ENCODE assay signal across 19 cellular contexts in the genomic region with DNA sequence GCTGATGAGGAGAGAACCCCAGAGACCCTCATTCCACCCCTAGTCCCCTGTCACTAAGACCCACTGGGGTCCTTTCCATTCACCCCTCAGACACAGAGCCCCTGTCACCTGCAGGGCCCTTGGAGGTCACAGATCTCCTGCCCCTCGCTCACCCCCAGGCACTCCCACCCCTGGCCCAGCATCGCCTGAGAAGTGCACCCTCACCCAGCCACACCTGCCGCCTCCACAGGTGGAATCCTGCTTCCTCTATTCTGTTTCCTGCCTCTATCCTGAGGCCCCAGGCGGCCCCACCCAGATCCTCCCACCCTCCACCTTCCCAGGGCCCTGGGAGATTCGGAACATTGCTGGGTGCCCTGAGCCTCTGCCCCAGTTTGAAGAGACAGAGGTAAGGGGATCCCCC. TPM values are rescaled to one million over a fixed set of nuclear protein-coding genes. Genes with fewer than 3 reads are reported as not detected.
DNase-seq lines count a peak whose midpoint lies in the region; TF ChIP-seq lines count a peak whose summit lies in the region.
"Had no signal": no experiment of that assay in that cellular context is flagged by ENCODE, and none has a peak within 500 bp of the region (broad histone marks: within the 10 kb centered on the region; RNA-seq: fewer than 3 reads in every experiment).

No MANE protein-coding gene starts in this region.

- H3K27ac Mint-ChIP-seq in endodermal cell (peak overlapping the region; percentile 26), neural progenitor cell (peak overlapping the region; percentile 57)
- no peak overlapping the region for H3K27ac Mint-ChIP-seq in activated T-helper 2 cell treated with anti-CD3 and anti-CD28 coated beads, Interferon-gamma antibody, Interleukin-2, Interleukin-4, amounts not matched to agents 10 μg/mL and 5 μg/mL and 100 μg/mL, durations not matched to agents 14 hours and 24 hours and 36 hours
- H3K27ac Mint-ChIP-seq: CD4-positive, alpha-beta memory T cell; GM23338 had no signal

- H2BK120ac ChIP-seq in neuronal stem cell (ENCODE audit: low read depth, low read length), result no peak overlapping the region

- peaks cover 10% of the 10 kb centered on the region for H3K4me1 Mint-ChIP-seq in endodermal cell
- peaks cover 11% of the 10 kb centered on the region for H3K4me1 Mint-ChIP-seq in neural progenitor cell
- H3K4me1 Mint-ChIP-seq in activated T-helper 2 cell treated with anti-CD3 and anti-CD28 coated beads, Interferon-gamma antibody, Interleukin-2, Interleukin-4, amounts not matched to agents 10 μg/mL and 5 μg/mL and 100 μg/mL, durations not matched to agents 14 hours and 24 hours and 36 hours (ENCODE audit: low read depth), result no peaks in the 10 kb centered on the region
- H3K4me1 Mint-ChIP-seq: CD4-positive, alpha-beta memory T cell had no signal

- BruUV-seq in PC-9 (replicated peaks; lab: Mats Ljungman, UMichigan), result no TSS peak

- no peaks in the 10 kb centered on the region for H3K36me3 ChIP-seq in endodermal cell (ENCODE audit: control insufficient read depth, insufficient read depth, low read length)
- H3K36me3 ChIP-seq in neural progenitor cell, result no peaks in the 10 kb centered on the region
- no peaks in the 10 kb centered on the region for H3K36me3 ChIP-seq in PC-9 (ENCODE audit: low read depth)
- H3K36me3 ChIP-seq in neuronal stem cell (replicated peaks in 1 of 2; ENCODE audit: control insufficient read depth in 2 of 2, insufficient read depth in 2 of 2, low read length in 2 of 2), result no peaks in the 10 kb centered on the region

- H3K27me3 ChIP-seq in endodermal cell (ENCODE audit: control insufficient read depth, insufficient read depth, low read length, poor library complexity, severe bottlenecking), result no peaks in the 10 kb centered on the region
- no peaks in the 10 kb centered on the region for H3K27me3 ChIP-seq in neural progenitor cell
- H3K27me3 ChIP-seq in PC-9 (ENCODE audit: insufficient read depth, low read depth), result no peaks in the 10 kb centered on the region
- H3K27me3 ChIP-seq in neuronal stem cell (ENCODE audit: control insufficient read depth in 3 of 3, insufficient read depth in 3 of 3, low read depth in 1 of 3, low read length in 3 of 3), result peaks cover 0 to 4% (median 3%) of the 10 kb centered on the region in 3 experiments

- H2BK12ac ChIP-seq in neuronal stem cell (ENCODE audit: low read length), result no peak overlapping the region

- no peaks in the 10 kb centered on the region for H3K9me3 Mint-ChIP-seq in endodermal cell
- no peaks in the 10 kb centered on the region for H3K9me3 Mint-ChIP-seq in neural progenitor cell
- no peaks in the 10 kb centered on the region for H3K9me3 Mint-ChIP-seq in activated T-helper 2 cell treated with anti-CD3 and anti-CD28 coated beads, Interferon-gamma antibody, Interleukin-2, Interleukin-4, amounts not matched to agents 10 μg/mL and 5 μg/mL and 100 μg/mL, durations not matched to agents 14 hours and 24 hours and 36 hours
- H3K9me3 Mint-ChIP-seq: CD4-positive, alpha-beta memory T cell; GM23338; H9 had no signal

- H3K9me3 ChIP-seq in endodermal cell (ENCODE audit: control insufficient read depth, low read length) (no peaks in the 10 kb centered on the region), neural progenitor cell (ENCODE audit: low read depth) (no peaks in the 10 kb centered on the region), PC-9 (ENCODE audit: insufficient read depth, low read depth) (no peaks in the 10 kb centered on the region), neuronal stem cell (replicated peaks in 1 of 2; ENCODE audit: control insufficient read depth in 2 of 2, insufficient read depth in 1 of 2, low read depth in 1 of 2, low read length in 2 of 2) (peaks cover 0 to 3% of the 10 kb centered on the region in 2 donors)
- H3K9me3 ChIP-seq: A549 had no signal

- intact Hi-C loops in activated T-helper 2 cell treated with anti-CD3 and anti-CD28 coated beads, Interferon-gamma antibody, Interleukin-2, Interleukin-4, amounts not matched to agents 10 μg/mL and 5 μg/mL and 100 μg/mL, durations not matched to agents 14 hours and 24 hours and 36 hours (cut with micrococcal nuclease), result no loop called here
- intact Hi-C loops in PC-9 (cut with micrococcal nuclease; ENCODE audit: unreplicated experiment), result no loop called here

- H3K79me1 ChIP-seq in neuronal stem cell (ENCODE audit: low read depth, low read length), result peaks cover 2% of the 10 kb centered on the region

- no peak overlapping the region for H3K14ac ChIP-seq in neuronal stem cell (ENCODE audit: low read length)

- H3K4me1 ChIP-seq in endodermal cell (ENCODE audit: control insufficient read depth, insufficient read depth, low read length), result no peaks in the 10 kb centered on the region
- H3K4me1 ChIP-seq in neural progenitor cell, result no peaks in the 10 kb centered on the region
- H3K4me1 ChIP-seq in PC-9 (replicated peaks; ENCODE audit: insufficient read depth), result no peaks in the 10 kb centered on the region
- H3K4me1 ChIP-seq in neuronal stem cell (ENCODE audit: control insufficient read depth in 2 of 2, insufficient read depth in 1 of 2, low read depth in 1 of 2, low read length in 2 of 2), result peaks cover 0 to 5% of the 10 kb centered on the region in 2 donors
- H3K4me1 ChIP-seq: A549 had no signal

- no peak overlapping the region for H4K91ac ChIP-seq in neuronal stem cell (ENCODE audit: low read depth, low read length, poor library complexity)

- H3K27ac ChIP-seq in RWPE1 (peak overlapping the region; percentile 12), endodermal cell (ENCODE audit: low read depth, low read length) (no peak overlapping the region), neural progenitor cell (no peak overlapping the region), PC-9 (no peak overlapping the region), neuronal stem cell (replicated peaks; ENCODE audit: low read length) (no peak overlapping the region)
- H3K27ac ChIP-seq: A549 had no signal

- DNase-seq in RWPE1 (ENCODE audit: low spot score) (no peak), endodermal cell (no peak), neural progenitor cell (ENCODE audit: low spot score) (no peak), PC-9 (no peak), neuronal stem cell (ENCODE audit: low spot score) (no peak)
- DNase-seq in activated T-helper 2 cell treated with anti-CD3 and anti-CD28 coated beads, Interferon-gamma antibody, Interleukin-2, Interleukin-4, amounts not matched to agents 10 μg/mL and 5 μg/mL and 100 μg/mL, durations not matched to agents 14 hours and 24 hours and 36 hours (ENCODE audit: low spot score), result no peak
- DNase-seq: 8988T; C1 segment of cervical spinal cord; Calu3; CD4-positive, alpha-beta memory T cell; COR-L47; DMS53; DMS79 treated with DMSO at 0.1 percent for 48 hours; GF-D8; H9 had no signal

- CTCF ChIA-PET in RWPE1 (lab: Yijun Ruan, JAX), result interaction anchor here (1.0 kb wide), 1 partner anchor 25 kb away, joined by 3 read pairs; no protein-coding TSS in a partner anchor
- CTCF ChIA-PET in PC-9 (lab: Charles Lee), result no interaction called here

- no peak overlapping the region for H2AK5ac ChIP-seq in neuronal stem cell (ENCODE audit: low read depth, low read length)

- H3K36me3 Mint-ChIP-seq in endodermal cell (ENCODE audit: low read depth), result no peaks in the 10 kb centered on the region
- no peaks in the 10 kb centered on the region for H3K36me3 Mint-ChIP-seq in neural progenitor cell
- no peaks in the 10 kb centered on the region for H3K36me3 Mint-ChIP-seq in activated T-helper 2 cell treated with anti-CD3 and anti-CD28 coated beads, Interferon-gamma antibody, Interleukin-2, Interleukin-4, amounts not matched to agents 10 μg/mL and 5 μg/mL and 100 μg/mL, durations not matched to agents 14 hours and 24 hours and 36 hours (ENCODE audit: low read depth)
- H3K36me3 Mint-ChIP-seq: CD4-positive, alpha-beta memory T cell had no signal

- H3K23ac ChIP-seq in neuronal stem cell (ENCODE audit: low read depth, low read length, poor library complexity), result no peak overlapping the region

- no peaks in the 10 kb centered on the region for H3K79me2 ChIP-seq in neural progenitor cell (ENCODE audit: low read depth)
- H3K79me2 ChIP-seq in PC-9 (ENCODE audit: low read depth), result no peaks in the 10 kb centered on the region

- no peak overlapping the region for H3K4me3 ChIP-seq in endodermal cell (ENCODE audit: low read length)
- H3K4me3 ChIP-seq in neural progenitor cell, result no peak overlapping the region
- no peak overlapping the region for H3K4me3 ChIP-seq in PC-9
- no peak overlapping the region for H3K4me3 ChIP-seq in neuronal stem cell (ENCODE audit: low read length in 2 of 2)
- H3K4me3 ChIP-seq: A549, GM23338 had no signal

- H4K8ac ChIP-seq in neuronal stem cell (ENCODE audit: low read depth, low read length), result no peak overlapping the region

- no peak overlapping the region for H2BK5ac ChIP-seq in neuronal stem cell (ENCODE audit: low read length)

- H2AFZ ChIP-seq in neural progenitor cell (replicated peaks), result no peak overlapping the region
- H2AFZ ChIP-seq in PC-9, result no peak overlapping the region
- no peak overlapping the region for H2AFZ ChIP-seq in neuronal stem cell (ENCODE audit: low read length)
- H2AFZ ChIP-seq: GM23338 had no signal

- no peak overlapping the region for H2BK15ac ChIP-seq in neuronal stem cell (ENCODE audit: low read length)

- POLR2A ChIA-PET in RWPE1 (lab: Yijun Ruan, JAX; ENCODE audit: low non-redundant PET), result no interaction called here
- POLR2A ChIA-PET in PC-9 (lab: Charles Lee; ENCODE audit: unreplicated experiment), result no interaction called here

- 67 to 89% methylated on average over 1 to 5 of the region's 5 CpGs for WGBS in endodermal cell (ENCODE audit: insufficient coverage in 1 of 2, insufficient read length in 1 of 2), 2 experiments
- no CpG with 5 or more reads among the region's 5 CpGs for WGBS in neuronal stem cell (ENCODE audit: extremely low coverage in 2 of 2, insufficient read length in 2 of 2, insufficient replicate concordance in 1 of 2), 2 donors

- H4K20me1 ChIP-seq in neural progenitor cell (ENCODE audit: low read depth), result no peaks in the 10 kb centered on the region
- H4K20me1 ChIP-seq in PC-9 (ENCODE audit: insufficient read depth), result no peaks in the 10 kb centered on the region

- H3K4me2 ChIP-seq in neural progenitor cell (no peak overlapping the region), PC-9 (no peak overlapping the region), neuronal stem cell (ENCODE audit: insufficient read depth, low read length, poor library complexity, severe bottlenecking) (no peak overlapping the region)
- H3K4me2 ChIP-seq: A549, GM23338 had no signal

- no peak overlapping the region for H3K4ac ChIP-seq in neuronal stem cell (ENCODE audit: low read length)

- H3K9ac ChIP-seq in endodermal cell (ENCODE audit: extremely low read depth, low read length, poor library complexity, severe bottlenecking) (no peak overlapping the region), neural progenitor cell (no peak overlapping the region), neuronal stem cell (ENCODE audit: low read depth, low read length, poor library complexity) (no peak overlapping the region)

- H3K18ac ChIP-seq in neuronal stem cell (ENCODE audit: low read length), result no peak overlapping the region

- no peak for TF ChIP-seq CTCF in RWPE1 (conservative IDR thresholded peaks at IDR 0.05; ENCODE audit: low read depth)
- no peak for TF ChIP-seq CTCF in endodermal cell (conservative IDR thresholded peaks at IDR 0.05)
- TF ChIP-seq CTCF in neural progenitor cell (IDR thresholded peaks at IDR 0.05), result no peak
- TF ChIP-seq CTCF in PC-9 (conservative IDR thresholded peaks at IDR 0.05), result no peak

- no peaks in the 10 kb centered on the region for H3K9me2 ChIP-seq in PC-9 (ENCODE audit: insufficient read depth)

- H3F3A ChIP-seq in neural progenitor cell (ENCODE audit: low read depth) (peaks cover 8% of the 10 kb centered on the region), PC-9 (ENCODE audit: insufficient read depth, low read depth) (peaks cover 4% of the 10 kb centered on the region; the same call in 1 of the 2 replicates)

- H3K27me3 Mint-ChIP-seq in endodermal cell (ENCODE audit: insufficient read depth) (peaks cover 4% of the 10 kb centered on the region), neural progenitor cell (ENCODE audit: insufficient read depth, low read depth) (peaks cover 13% of the 10 kb centered on the region)
- H3K27me3 Mint-ChIP-seq in activated T-helper 2 cell treated with anti-CD3 and anti-CD28 coated beads, Interferon-gamma antibody, Interleukin-2, Interleukin-4, amounts not matched to agents 10 μg/mL and 5 μg/mL and 100 μg/mL, durations not matched to agents 14 hours and 24 hours and 36 hours (ENCODE audit: low read depth), result no peaks in the 10 kb centered on the region
- H3K27me3 Mint-ChIP-seq: CD4-positive, alpha-beta memory T cell had no signal

- H3K4me3 Mint-ChIP-seq in endodermal cell, result no peak overlapping the region
- no peak overlapping the region for H3K4me3 Mint-ChIP-seq in neural progenitor cell
- no peak overlapping the region for H3K4me3 Mint-ChIP-seq in activated T-helper 2 cell treated with anti-CD3 and anti-CD28 coated beads, Interferon-gamma antibody, Interleukin-2, Interleukin-4, amounts not matched to agents 10 μg/mL and 5 μg/mL and 100 μg/mL, durations not matched to agents 14 hours and 24 hours and 36 hours (ENCODE audit: low read depth)
- H3K4me3 Mint-ChIP-seq: CD4-positive, alpha-beta memory T cell; GM23338; H9 had no signal

RNA-seq across cellular contexts. Expression of a gene that starts 13.8 kb away (rescaled TPM):
- total RNA-seq in endodermal cell (not detected), neural progenitor cell (ENCODE audit: low replicate concordance) (not detected in 2 replicates), PC-9 (2021) (29.0 and 80.8 TPM in 2 replicates)
- polyA plus RNA-seq in endodermal cell (2013, experiment 1 of 2), result 0.36 TPM
- polyA plus RNA-seq in endodermal cell (2013, experiment 2 of 2), result 0.62 TPM
- total RNA-seq in activated T-helper 2 cell treated with anti-CD3 and anti-CD28 coated beads, Interferon-gamma antibody, Interleukin-2, Interleukin-4, amounts not matched to agents 10 μg/mL and 5 μg/mL and 100 μg/mL, durations not matched to agents 14 hours and 24 hours and 36 hours, result not detected in 2 replicates
- polyA plus RNA-seq in neuronal stem cell (2013, experiment 1 of 2), result 0.07 TPM
- polyA plus RNA-seq in neuronal stem cell (2013, experiment 2 of 2), result 0.03 TPM
- total RNA-seq: CD4-positive, alpha-beta memory T cell; G401 had no signal
- polyA plus RNA-seq: CD4-positive, alpha-beta memory T cell had no signal

RNA-seq across cellular contexts. Expression of a gene that starts 25.6 kb away (rescaled TPM):
- total RNA-seq in endodermal cell (not detected), neural progenitor cell (ENCODE audit: low replicate concordance) (not detected in 2 replicates), PC-9 (2021) (41.7 and 53.5 TPM in 2 replicates)
- not detected for polyA plus RNA-seq in endodermal cell (2013, experiment 1 of 2)
- not detected for polyA plus RNA-seq in endodermal cell (2013, experiment 2 of 2)
- total RNA-seq in activated T-helper 2 cell treated with anti-CD3 and anti-CD28 coated beads, Interferon-gamma antibody, Interleukin-2, Interleukin-4, amounts not matched to agents 10 μg/mL and 5 μg/mL and 100 μg/mL, durations not matched to agents 14 hours and 24 hours and 36 hours, result not detected in 2 replicates
- not detected for polyA plus RNA-seq in neuronal stem cell (2013, experiment 1 of 2)
- 0.03 TPM for polyA plus RNA-seq in neuronal stem cell (2013, experiment 2 of 2)
- total RNA-seq: CD4-positive, alpha-beta memory T cell; G401; GM23338; H9 had no signal
- polyA plus RNA-seq: CD4-positive, alpha-beta memory T cell; GM23338 had no signal

RNA-seq across cellular contexts. Expression of a gene that starts 50.5 kb away (rescaled TPM):
- 100 to 1,000 TPM; 526 to 573 TPM for total RNA-seq in endodermal cell
- 718 TPM for polyA plus RNA-seq in endodermal cell (2013, experiment 1 of 2)
- 619 TPM for polyA plus RNA-seq in endodermal cell (2013, experiment 2 of 2)
- 60.7 and 91.4 TPM in 2 replicates for total RNA-seq in neural progenitor cell (ENCODE audit: low replicate concordance)
- total RNA-seq in activated T-helper 2 cell treated with anti-CD3 and anti-CD28 coated beads, Interferon-gamma antibody, Interleukin-2, Interleukin-4, amounts not matched to agents 10 μg/mL and 5 μg/mL and 100 μg/mL, durations not matched to agents 14 hours and 24 hours and 36 hours, result 779 and 785 TPM in 2 replicates
- 775 and 874 TPM in 2 replicates for total RNA-seq in PC-9 (2021)
- 353 TPM for polyA plus RNA-seq in neuronal stem cell (2013, experiment 1 of 2)
- polyA plus RNA-seq in neuronal stem cell (2013, experiment 2 of 2), result 340 TPM

RNA-seq across cellular contexts. Expression of a gene that starts 51.5 kb away (rescaled TPM):
- not detected for total RNA-seq in endodermal cell
- not detected for polyA plus RNA-seq in endodermal cell (2013, experiment 1 of 2)
- polyA plus RNA-seq in endodermal cell (2013, experiment 2 of 2), result not detected
- not detected in 2 replicates for total RNA-seq in neural progenitor cell (ENCODE audit: low replicate concordance)
- total RNA-seq in activated T-helper 2 cell treated with anti-CD3 and anti-CD28 coated beads, Interferon-gamma antibody, Interleukin-2, Interleukin-4, amounts not matched to agents 10 μg/mL and 5 μg/mL and 100 μg/mL, durations not matched to agents 14 hours and 24 hours and 36 hours, result not detected in 2 replicates
- 2.2 and 2.5 TPM in 2 replicates for total RNA-seq in PC-9 (2021)
- polyA plus RNA-seq in neuronal stem cell (2013, experiment 1 of 2), result not detected
- not detected for polyA plus RNA-seq in neuronal stem cell (2013, experiment 2 of 2)
- total RNA-seq: CD4-positive, alpha-beta memory T cell; G401; GM23338; H4; H9 had no signal
- polyA plus RNA-seq: CD4-positive, alpha-beta memory T cell; GM23338 had no signal

Comparison
In these comparisons a context has a peak if more than half of its experiments do, and no peak if none do; other contexts are left out.
1. RNA of a gene that starts 13.8 kb away (total RNA-seq): 29.0 to 80.8 TPM in PC-9; not detected in endodermal cell, not detected in activated T-helper 2 cell treated with anti-CD3 and anti-CD28 coated beads, Interferon-gamma antibody, Interleukin-2, Interleukin-4, amounts not matched to agents 10 μg/mL and 5 μg/mL and 100 μg/mL, durations not matched to agents 14 hours and 24 hours and 36 hours and not detected in neural progenitor cell; every median in the first group is over 10 times any median in the second.
2. RNA of a gene that starts 25.6 kb away (total RNA-seq): 41.7 to 53.5 TPM in PC-9; not detected in endodermal cell, not detected in neural progenitor cell and not detected in activated T-helper 2 cell treated with anti-CD3 and anti-CD28 coated beads, Interferon-gamma antibody, Interleukin-2, Interleukin-4, amounts not matched to agents 10 μg/mL and 5 μg/mL and 100 μg/mL, durations not matched to agents 14 hours and 24 hours and 36 hours; every median in the first group is over 10 times any median in the second.